33 cellular contexts compared by ENCODE assay signal in the genomic region with DNA sequence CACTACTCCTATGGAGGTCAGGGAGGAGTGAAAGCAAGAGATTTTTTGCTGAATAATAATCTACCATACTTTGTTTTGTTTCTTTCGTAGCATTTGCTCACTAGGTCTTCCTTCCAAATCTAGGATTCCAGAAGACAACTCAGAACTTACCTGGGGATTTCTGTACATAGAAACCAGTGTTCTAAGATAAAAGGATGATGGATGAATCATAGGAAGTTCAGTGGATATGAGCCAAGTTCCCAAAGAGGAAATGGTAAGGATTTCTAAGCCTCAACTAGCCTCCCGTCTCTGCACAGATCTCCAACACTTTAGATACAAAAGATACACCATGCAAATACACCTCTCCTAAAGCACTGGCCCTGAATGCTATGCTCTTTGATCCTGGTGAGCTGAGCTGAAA.
"Had no signal": no experiment of that assay in that cellular context is flagged by ENCODE, and none has a peak within 500 bp of the region (broad histone marks: within the 10 kb centered on the region; RNA-seq: fewer than 3 reads in every experiment).

No MANE protein-coding gene starts in this region.

- H3K27me3 Mint-ChIP-seq: activated CD4-positive, alpha-beta memory T cell treated with anti-CD3 and anti-CD28 coated beads for 36 hours; activated CD4-positive, alpha-beta T cell treated with anti-CD3 and anti-CD28 coated beads, Interleukin-2, amount 10 ng/mL, durations not matched to agents 24 days and 14 days; activated CD8-positive, alpha-beta memory T cell treated with anti-CD3 and anti-CD28 coated beads, Interleukin-2, amount 10 ng/mL, durations not matched to agents 7 days and 5 days; activated naive CD4-positive, alpha-beta T cell treated with anti-CD3 and anti-CD28 coated beads, Interleukin-2, amount 50 U/mL, for 24 hours had no signal

- H3K9me3 ChIP-seq: adrenal gland, ascending aorta, gastrocnemius medialis had no signal

- ATAC-seq: activated CD4-positive, alpha-beta T cell treated with anti-CD3 and anti-CD28 coated beads for 36 hours; activated CD8-positive, alpha-beta memory T cell treated with anti-CD3 and anti-CD28 coated beads, Interleukin-2, amount 10 ng/mL, durations not matched to agents 7 days and 5 days; activated CD8-positive, alpha-beta T cell treated with anti-CD3 and anti-CD28 coated beads, Interleukin-2, amount 10 ng/mL, durations not matched to agents 7 days and 5 days; activated naive CD8-positive, alpha-beta T cell treated with anti-CD3 and anti-CD28 coated beads, Interleukin-2, amount 50 U/mL, for 24 hours; esophagus mucosa; gastrocnemius medialis had no signal

- H3K36me3 ChIP-seq: adrenal gland, ascending aorta, gastrocnemius medialis had no signal

- H3K4me1 Mint-ChIP-seq: activated CD4-positive, alpha-beta T cell treated with anti-CD3 and anti-CD28 coated beads for 36 hours; activated CD4-positive, alpha-beta T cell treated with anti-CD3 and anti-CD28 coated beads, Interleukin-2, amount 10 ng/mL, durations not matched to agents 24 days and 14 days; activated CD8-positive, alpha-beta memory T cell treated with anti-CD3 and anti-CD28 coated beads, Interleukin-2, amount 10 ng/mL, durations not matched to agents 7 days and 5 days; activated naive CD4-positive, alpha-beta T cell treated with anti-CD3 and anti-CD28 coated beads, Interleukin-2, amount 50 U/mL, for 24 hours; activated naive CD8-positive, alpha-beta T cell treated with anti-CD3 and anti-CD28 coated beads for 36 hours; activated naive CD8-positive, alpha-beta T cell treated with anti-CD3 and anti-CD28 coated beads, Interleukin-2, amount 50 U/mL, for 24 hours; brain had no signal

- DNase-seq: activated CD4-positive, alpha-beta memory T cell treated with anti-CD3 and anti-CD28 coated beads for 36 hours; activated CD4-positive, alpha-beta T cell treated with anti-CD3 and anti-CD28 coated beads for 36 hours; activated CD4-positive, alpha-beta T cell treated with anti-CD3 and anti-CD28 coated beads, Interleukin-2, amount 10 ng/mL, durations not matched to agents 24 days and 14 days; activated CD4-positive, CD25-positive, alpha-beta regulatory T cell; activated CD4-positive, CD25-positive, alpha-beta regulatory T cell treated with anti-CD3 and anti-CD28 coated beads, Interleukin-2, amount 50 U/mL, for 72 hours; activated CD8-positive, alpha-beta memory T cell treated with anti-CD3 and anti-CD28 coated beads, Interleukin-2, amount 10 ng/mL, durations not matched to agents 7 days and 5 days; activated CD8-positive, alpha-beta memory T cell treated with anti-CD3 and anti-CD28 coated beads, Interleukin-2, amount 50 U/mL, for 4 hours; activated CD8-positive, alpha-beta T cell treated with anti-CD3 and anti-CD28 coated beads, Interleukin-2, amount 10 ng/mL, durations not matched to agents 7 days and 5 days; activated effector memory CD4-positive, alpha-beta T cell treated with anti-CD3 and anti-CD28 coated beads, Interleukin-2, amount 50 U/mL, for 16 hours; activated naive CD4-positive, alpha-beta T cell treated with anti-CD3 and anti-CD28 coated beads for 36 hours; activated naive CD8-positive, alpha-beta T cell treated with anti-CD3 and anti-CD28 coated beads for 36 hours; activated naive CD8-positive, alpha-beta T cell treated with anti-CD3 and anti-CD28 coated beads, Interleukin-2, amount 50 U/mL, for 24 hours; activated T-cell treated with anti-CD3 and anti-CD28 coated beads, Interleukin-2, amount 50 U/mL, for 1 hour; activated T-cell treated with anti-CD3 and anti-CD28 coated beads, Interleukin-2, amount 50 U/mL, for 48 hours; adrenal gland; amygdala; caudate nucleus; cortex of kidney; dermis blood vessel endothelial cell; effector CD4-positive, alpha-beta T cell; foreskin fibroblast; gastrocnemius medialis; glutamatergic neuron; T-helper 2 cell had no signal

- H3K27ac Mint-ChIP-seq: activated CD4-positive, alpha-beta memory T cell treated with anti-CD3 and anti-CD28 coated beads for 36 hours; activated CD4-positive, alpha-beta T cell treated with anti-CD3 and anti-CD28 coated beads for 36 hours; activated CD4-positive, alpha-beta T cell treated with anti-CD3 and anti-CD28 coated beads, Interleukin-2, amount 10 ng/mL, durations not matched to agents 24 days and 14 days; activated CD8-positive, alpha-beta memory T cell treated with anti-CD3 and anti-CD28 coated beads, Interleukin-2, amount 10 ng/mL, durations not matched to agents 7 days and 5 days; activated CD8-positive, alpha-beta T cell treated with anti-CD3 and anti-CD28 coated beads, Interleukin-2, amount 10 ng/mL, durations not matched to agents 7 days and 5 days; activated naive CD4-positive, alpha-beta T cell treated with anti-CD3 and anti-CD28 coated beads for 36 hours; activated naive CD4-positive, alpha-beta T cell treated with anti-CD3 and anti-CD28 coated beads, Interleukin-2, amount 50 U/mL, for 24 hours; activated naive CD8-positive, alpha-beta T cell treated with anti-CD3 and anti-CD28 coated beads for 36 hours; activated naive CD8-positive, alpha-beta T cell treated with anti-CD3 and anti-CD28 coated beads, Interleukin-2, amount 50 U/mL, for 24 hours; activated T-helper 1 cell treated with anti-CD3 and anti-CD28 coated beads, Interleukin-12 subunit alpha, Interleukin-12 subunit beta, Interleukin-2, Interleukin-4 antibody, amounts not matched to agents 30 ng/mL and 10 ng/mL and 1 ng/mL, durations not matched to agents 14 hours and 24 hours and 36 hours; activated T-helper 2 cell treated with anti-CD3 and anti-CD28 coated beads, Interferon-gamma antibody, Interleukin-2, Interleukin-4, amounts not matched to agents 10 μg/mL and 5 μg/mL and 100 μg/mL, durations not matched to agents 14 hours and 24 hours and 36 hours; brain had no signal

- H3K4me3 Mint-ChIP-seq: activated CD4-positive, alpha-beta memory T cell treated with anti-CD3 and anti-CD28 coated beads for 36 hours; activated CD4-positive, alpha-beta T cell treated with anti-CD3 and anti-CD28 coated beads for 36 hours; activated CD4-positive, alpha-beta T cell treated with anti-CD3 and anti-CD28 coated beads, Interleukin-2, amount 10 ng/mL, durations not matched to agents 24 days and 14 days; activated CD8-positive, alpha-beta memory T cell treated with anti-CD3 and anti-CD28 coated beads, Interleukin-2, amount 10 ng/mL, durations not matched to agents 7 days and 5 days; activated CD8-positive, alpha-beta T cell treated with anti-CD3 and anti-CD28 coated beads, Interleukin-2, amount 10 ng/mL, durations not matched to agents 7 days and 5 days; activated naive CD4-positive, alpha-beta T cell treated with anti-CD3 and anti-CD28 coated beads for 36 hours; activated naive CD4-positive, alpha-beta T cell treated with anti-CD3 and anti-CD28 coated beads, Interleukin-2, amount 50 U/mL, for 24 hours; activated naive CD8-positive, alpha-beta T cell treated with anti-CD3 and anti-CD28 coated beads for 36 hours; activated naive CD8-positive, alpha-beta T cell treated with anti-CD3 and anti-CD28 coated beads, Interleukin-2, amount 50 U/mL, for 24 hours; activated T-helper 1 cell treated with anti-CD3 and anti-CD28 coated beads, Interleukin-12 subunit alpha, Interleukin-12 subunit beta, Interleukin-2, Interleukin-4 antibody, amounts not matched to agents 30 ng/mL and 10 ng/mL and 1 ng/mL, durations not matched to agents 14 hours and 24 hours and 36 hours; brain had no signal

- H3K4me3 ChIP-seq: adrenal gland, ascending aorta, gastrocnemius medialis had no signal

- H3K27me3 ChIP-seq: adrenal gland, ascending aorta, gastrocnemius medialis had no signal

- H3K36me3 Mint-ChIP-seq: activated CD4-positive, alpha-beta memory T cell treated with anti-CD3 and anti-CD28 coated beads for 36 hours; activated CD8-positive, alpha-beta memory T cell treated with anti-CD3 and anti-CD28 coated beads, Interleukin-2, amount 10 ng/mL, durations not matched to agents 7 days and 5 days; activated naive CD4-positive, alpha-beta T cell treated with anti-CD3 and anti-CD28 coated beads, Interleukin-2, amount 50 U/mL, for 24 hours; activated naive CD8-positive, alpha-beta T cell treated with anti-CD3 and anti-CD28 coated beads for 36 hours; brain had no signal

- H3K9me3 Mint-ChIP-seq: activated CD4-positive, alpha-beta memory T cell treated with anti-CD3 and anti-CD28 coated beads for 36 hours; activated CD4-positive, alpha-beta T cell treated with anti-CD3 and anti-CD28 coated beads, Interleukin-2, amount 10 ng/mL, durations not matched to agents 24 days and 14 days; activated naive CD4-positive, alpha-beta T cell treated with anti-CD3 and anti-CD28 coated beads for 36 hours; activated naive CD4-positive, alpha-beta T cell treated with anti-CD3 and anti-CD28 coated beads, Interleukin-2, amount 50 U/mL, for 24 hours; activated naive CD8-positive, alpha-beta T cell treated with anti-CD3 and anti-CD28 coated beads for 36 hours; activated T-helper 1 cell treated with anti-CD3 and anti-CD28 coated beads, Interleukin-12 subunit alpha, Interleukin-12 subunit beta, Interleukin-2, Interleukin-4 antibody, amounts not matched to agents 30 ng/mL and 10 ng/mL and 1 ng/mL, durations not matched to agents 14 hours and 24 hours and 36 hours; activated T-helper 2 cell treated with anti-CD3 and anti-CD28 coated beads, Interferon-gamma antibody, Interleukin-2, Interleukin-4, amounts not matched to agents 10 μg/mL and 5 μg/mL and 100 μg/mL, durations not matched to agents 14 hours and 24 hours and 36 hours had no signal

- FAIRE-seq: colon, endometrium, endothelial cell of umbilical vein had no signal

- H3K4me1 ChIP-seq: adrenal gland, ascending aorta, gastrocnemius medialis had no signal

- H3K27ac ChIP-seq: adrenal gland, ascending aorta, gastrocnemius medialis had no signal
